In the genomic region with DNA sequence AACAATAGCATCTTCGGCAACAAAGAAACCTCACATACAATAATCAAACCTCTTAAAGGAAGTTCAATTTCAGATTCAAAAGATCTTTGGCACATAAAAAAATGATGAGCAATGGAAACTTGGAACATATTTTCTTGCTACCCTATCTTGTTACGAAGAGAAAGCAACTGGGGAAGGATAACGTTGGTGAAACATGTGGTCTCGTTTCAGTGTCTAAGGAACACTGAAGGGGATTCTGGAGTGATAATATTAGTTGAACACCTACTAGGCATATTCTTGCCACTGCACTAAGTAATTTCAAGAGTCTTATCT, we compare ENCODE assay signal across 31 cellular contexts.
"Had no signal": no experiment of that assay in that cellular context is flagged by ENCODE, and none has a peak within 500 bp of the region (broad histone marks: within the 10 kb centered on the region; RNA-seq: fewer than 3 reads in every experiment).

No MANE protein-coding gene starts in this region.

- ATAC-seq: naive thymus-derived CD8-positive, alpha-beta T cell; natural killer cell treated with Interleukin-12 subunit alpha and Interleukin-12 subunit beta and Interleukin-15 and Interleukin-18, amount 100 ng/mL, for 72 hours; psoas muscle; right cardiac atrium; right lobe of liver; stimulated activated effector memory CD8-positive, alpha-beta T cell treated with anti-CD3 and anti-CD28 coated beads, Interleukin-12 subunit alpha, Interleukin-12 subunit beta, amount 100 ng/mL, for 72 hours; stimulated activated naive B cell treated with anti-CD40 and anti-IgM and Interleukin-4, amounts not matched to agents 10 μg/mL and 1 μg/mL and 100 μg/mL, for 72 hours; stimulated activated naive CD8-positive, alpha-beta T cell treated with anti-CD3 and anti-CD28 coated beads, Interleukin-15, amount 100 ng/mL, for 72 hours; stimulated activated naive CD8-positive, alpha-beta T cell treated with anti-CD3 and anti-CD28 coated beads, Interleukin-15, Interleukin-2, amounts not matched to agents 100 U/mL and 50 U/mL, for 24 hours had no signal

- DNase-seq: naive thymus-derived CD8-positive, alpha-beta T cell; nephron progenitor cell; nucleus accumbens; ovary; posterior cingulate gyrus; psoas muscle; right cardiac atrium; right lobe of liver; sigmoid colon; small intestine; stimulated activated CD4-positive, alpha-beta T cell treated with anti-CD3 and anti-CD28 coated beads, Interleukin-15, amount 100 ng/mL, for 24 hours; stimulated activated CD4-positive, alpha-beta T cell treated with anti-CD3 and anti-CD28 coated beads, Interleukin-2, amount 100 ng/mL, for 24 hours; stimulated activated CD4-positive, alpha-beta T cell treated with anti-CD3 and anti-CD28 coated beads, Interleukin-2, amount 100 ng/mL, for 48 hours; stimulated activated CD4-positive, alpha-beta T cell treated with anti-CD3 and anti-CD28 coated beads, Interleukin-4, amount 100 ng/mL, for 24 hours; stimulated activated naive B cell treated with anti-CD40 and anti-IgM and Interleukin-4, amounts not matched to agents 10 μg/mL and 1 μg/mL and 100 μg/mL, for 72 hours; stimulated activated naive CD8-positive, alpha-beta T cell treated with anti-CD3 and anti-CD28 coated beads, Interleukin-15, amount 100 ng/mL, for 72 hours; stimulated activated naive CD8-positive, alpha-beta T cell treated with anti-CD3 and anti-CD28 coated beads, Interleukin-15, Interleukin-2, amounts not matched to agents 100 U/mL and 50 U/mL, for 24 hours; substantia nigra; testis; tibial artery; transverse colon had no signal

- H3K27me3 Mint-ChIP-seq: natural killer cell treated with Interleukin-12 subunit alpha and Interleukin-12 subunit beta and Interleukin-15 and Interleukin-18, amount 100 ng/mL, for 72 hours; progenitor cell of endocrine pancreas had no signal

- H3K36me3 Mint-ChIP-seq: naive thymus-derived CD8-positive, alpha-beta T cell; natural killer cell treated with Interleukin-12 subunit alpha and Interleukin-12 subunit beta and Interleukin-15 and Interleukin-18, amount 100 ng/mL, for 72 hours; stimulated activated effector memory CD8-positive, alpha-beta T cell treated with anti-CD3 and anti-CD28 coated beads, Interleukin-12 subunit alpha, Interleukin-12 subunit beta, amount 100 ng/mL, for 72 hours; stimulated activated naive B cell treated with anti-CD40 and anti-IgM and Interleukin-4, amounts not matched to agents 10 μg/mL and 1 μg/mL and 100 μg/mL, for 72 hours had no signal

- H3K4me1 ChIP-seq: parathyroid adenoma, psoas muscle, right lobe of liver, testis, tibial artery, transverse colon, upper lobe of left lung, vagina had no signal

- H3K79me2 ChIP-seq: parathyroid adenoma had no signal

- H3K4me3 ChIP-seq: ovary, psoas muscle, right lobe of liver, sigmoid colon, suprapubic skin, testis, tibial artery, transverse colon, upper lobe of left lung, vagina had no signal

- H3K27ac Mint-ChIP-seq: naive thymus-derived CD8-positive, alpha-beta T cell; natural killer cell treated with Interleukin-12 subunit alpha and Interleukin-12 subunit beta and Interleukin-15 and Interleukin-18, amount 100 ng/mL, for 72 hours; nephron progenitor cell; progenitor cell of endocrine pancreas; stimulated activated effector memory CD8-positive, alpha-beta T cell treated with anti-CD3 and anti-CD28 coated beads, Interleukin-12 subunit alpha, Interleukin-12 subunit beta, amount 100 ng/mL, for 72 hours; stimulated activated naive B cell treated with anti-CD40 and anti-IgM and Interleukin-4, amounts not matched to agents 10 μg/mL and 1 μg/mL and 100 μg/mL, for 72 hours; stimulated activated naive CD8-positive, alpha-beta T cell treated with anti-CD3 and anti-CD28 coated beads, Interleukin-15, amount 100 ng/mL, for 72 hours had no signal

- H3K4me1 Mint-ChIP-seq: stimulated activated effector memory CD8-positive, alpha-beta T cell treated with anti-CD3 and anti-CD28 coated beads, Interleukin-12 subunit alpha, Interleukin-12 subunit beta, amount 100 ng/mL, for 72 hours; stimulated activated naive B cell treated with anti-CD40 and anti-IgM and Interleukin-4, amounts not matched to agents 10 μg/mL and 1 μg/mL and 100 μg/mL, for 72 hours; stimulated activated naive CD8-positive, alpha-beta T cell treated with anti-CD3 and anti-CD28 coated beads, Interleukin-15, amount 100 ng/mL, for 72 hours had no signal

- H3K4me3 Mint-ChIP-seq: naive thymus-derived CD8-positive, alpha-beta T cell; natural killer cell treated with Interleukin-12 subunit alpha and Interleukin-12 subunit beta and Interleukin-15 and Interleukin-18, amount 100 ng/mL, for 72 hours; nephron progenitor cell; neural crest cell; stimulated activated effector memory CD8-positive, alpha-beta T cell treated with anti-CD3 and anti-CD28 coated beads, Interleukin-12 subunit alpha, Interleukin-12 subunit beta, amount 100 ng/mL, for 72 hours; stimulated activated naive B cell treated with anti-CD40 and anti-IgM and Interleukin-4, amounts not matched to agents 10 μg/mL and 1 μg/mL and 100 μg/mL, for 72 hours; stimulated activated naive CD8-positive, alpha-beta T cell treated with anti-CD3 and anti-CD28 coated beads, Interleukin-15, amount 100 ng/mL, for 72 hours had no signal

- H3K9ac ChIP-seq: parathyroid adenoma had no signal

- FAIRE-seq: small intestine, urothelium cell line had no signal

- H3K9me3 ChIP-seq: neutrophil, ovary, psoas muscle, right lobe of liver, sigmoid colon, suprapubic skin, testis, tibial artery, transverse colon, upper lobe of left lung, vagina had no signal

- H3K9me3 Mint-ChIP-seq: natural killer cell treated with Interleukin-12 subunit alpha and Interleukin-12 subunit beta and Interleukin-15 and Interleukin-18, amount 100 ng/mL, for 72 hours; nephron progenitor cell; neural crest cell; stimulated activated naive B cell treated with anti-CD40 and anti-IgM and Interleukin-4, amounts not matched to agents 10 μg/mL and 1 μg/mL and 100 μg/mL, for 72 hours had no signal

- H2AFZ ChIP-seq: parathyroid adenoma had no signal

- H3K27ac ChIP-seq: neutrophil, ovary, parathyroid adenoma, psoas muscle, right lobe of liver, sigmoid colon, suprapubic skin, testis, tibial artery, transverse colon, upper lobe of left lung, vagina had no signal

- H3K27me3 ChIP-seq: neutrophil, ovary, right lobe of liver, sigmoid colon, suprapubic skin, testis, transverse colon, upper lobe of left lung, vagina had no signal
